In genomic region chr2:239025081-239025801, GRCh38 we compare ENCODE assay signal across 14 cellular contexts.
DNase-seq lines count a peak whose midpoint lies in the region; ATAC-seq, FAIRE-seq and TF ChIP-seq lines count a peak whose summit lies in the region.
"Had no signal": no experiment of that assay in that cellular context is flagged by ENCODE, and none has a peak within 500 bp of the region (broad histone marks: within the 10 kb centered on the region; RNA-seq: fewer than 3 reads in every experiment).

No MANE protein-coding gene starts in this region.

- ATAC-seq in stimulated activated naive CD8-positive, alpha-beta T cell treated with anti-CD3 and anti-CD28 coated beads, Interleukin-15, Interleukin-2, amounts not matched to agents 100 U/mL and 50 U/mL, for 24 hours, result no peak

- in situ Hi-C loops in Caki2 (cut with HindIII; ENCODE audit: low pct_unique_long_range_greater_than_20kb, low sequenced_read_pairs), result no loop called here

- FAIRE-seq in RCC 7860 (lab: Jason Lieb, UNC), result peak; percentile 55
- FAIRE-seq: GM12891 had no signal

- peak; percentile 9 for DNase-seq in Caki2 (ENCODE audit: low read depth)
- peak; percentile 57 for DNase-seq in RCC 7860 (ENCODE audit: low spot score)
- DNase-seq in epithelial cell of proximal tubule (ENCODE audit: low read depth), result peak; percentile 12
- peak; percentile 38 for DNase-seq in non-pigmented ciliary epithelial cell (ENCODE audit: low read depth)
- DNase-seq in NCI-H2107 (lab: John Stamatoyannopoulos, UW), result no peak
- DNase-seq in stimulated activated naive CD8-positive, alpha-beta T cell treated with anti-CD3 and anti-CD28 coated beads, Interleukin-15, Interleukin-2, amounts not matched to agents 100 U/mL and 50 U/mL, for 24 hours, result no peak
- DNase-seq in cerebellar nuclear complex (lab: John Stamatoyannopoulos, UW), result no peak
- DNase-seq in mucosa of gallbladder (ENCODE audit: low spot score), result no peak
- DNase-seq: activated CD4-positive, alpha-beta T cell treated with anti-CD3 and anti-CD28 coated beads for 48 hours; dermis blood vessel endothelial cell; NCI-H1092; NCI-H69 had no signal

- H3K4me3 ChIP-seq in epithelial cell of proximal tubule (ENCODE audit: low read depth, low read length), result no peak overlapping the region
- H3K4me3 ChIP-seq: skin epidermis had no signal

- TF ChIP-seq CTCF in epithelial cell of proximal tubule (conservative IDR thresholded peaks at IDR 0.05; ENCODE audit: low read depth, low read length), result no peak

Comparison
In these comparisons a context has a peak if more than half of its experiments do, and no peak if none do; other contexts are left out.
1. DNase-seq: peak in Caki2 (single experiment), RCC 7860 (single experiment), epithelial cell of proximal tubule (single experiment) and non-pigmented ciliary epithelial cell (single experiment); none in NCI-H2107 (single experiment), stimulated activated naive CD8-positive, alpha-beta T cell treated with anti-CD3 and anti-CD28 coated beads, Interleukin-15, Interleukin-2, amounts not matched to agents 100 U/mL and 50 U/mL, for 24 hours (single experiment), cerebellar nuclear complex (0 of 2) and mucosa of gallbladder (single experiment).